10 cellular contexts compared by ENCODE assay signal in the genomic region with DNA sequence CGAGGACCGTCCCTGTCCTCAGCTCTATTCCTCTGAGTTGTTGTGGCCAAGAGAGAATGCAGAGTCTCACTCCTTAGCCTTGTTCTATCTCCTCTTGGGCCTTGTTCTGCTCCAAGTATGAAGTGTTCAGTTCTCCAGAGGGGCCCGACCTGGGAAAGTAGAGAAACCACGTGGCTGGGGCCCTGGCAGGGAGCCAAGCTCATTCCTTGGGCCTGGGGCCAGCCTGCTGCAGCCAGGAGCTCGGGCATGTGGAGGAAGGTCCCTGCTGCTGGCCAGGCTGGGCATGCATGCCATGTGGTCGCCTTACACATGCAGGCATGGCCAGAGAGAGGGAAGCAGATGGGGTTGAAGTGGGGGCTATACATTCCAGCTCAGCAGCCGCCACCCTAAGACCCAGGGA.
DNase-seq lines count a peak whose midpoint lies in the region; TF ChIP-seq lines count a peak whose summit lies in the region.
"Had no signal": no experiment of that assay in that cellular context is flagged by ENCODE, and none has a peak within 500 bp of the region (broad histone marks: within the 10 kb centered on the region; RNA-seq: fewer than 3 reads in every experiment).

No MANE protein-coding gene starts in this region.

- no peaks in the 10 kb centered on the region for H3K27me3 ChIP-seq in adrenal gland

- TF ChIP-seq CTCF in adrenal gland (IDR thresholded peaks at IDR 0.05) = no peak

- POLR2A ChIA-PET in HEK293T (lab: Yijun Ruan, JAX) = interaction anchor here (0.8 kb wide), 1 partner anchor 10 kb away, joined by 3 read pairs; no protein-coding TSS in a partner anchor

- intact Hi-C loops in adrenal gland (cut with DNase I) = no loop called here
- intact Hi-C loops in cardiac septum (cut with DNase I) = no loop called here

- TF ChIP-seq POLR2A in adrenal gland (IDR thresholded peaks at IDR 0.05) = no peak

- H3K4me1 ChIP-seq in adrenal gland (replicated peaks in 1 of 2) = peaks cover 0 to 14% of the 10 kb centered on the region in 2 donors

- WGBS in adrenal gland, 4 donors = 50 to 52% (median 52%) methylated on average over 7 of the region's 7 CpGs

- H3K36me3 ChIP-seq in adrenal gland (replicated peaks in 1 of 2) = peaks cover 0 to 5% of the 10 kb centered on the region in 2 donors

- CTCF ChIA-PET in HEK293T (lab: Yijun Ruan, JAX) = no interaction called here

- H3K9me3 ChIP-seq in adrenal gland (replicated peaks in 1 of 3) = no peaks in the 10 kb centered on the region

- H3K4me3 ChIP-seq in adrenal gland = no peak overlapping the region

- DNase-seq in HEK293T (ENCODE audit: extremely low spot score) (peak; percentile 28), adrenal gland (peak; percentile 36 to 73 (median 55)), cardiac septum (ENCODE audit: low spot score) (peak; percentile 82), retina (peak; percentile 58), activated T-cell treated with anti-CD3 and anti-CD28 coated beads for 4 hours (no peak), HT-29 (ENCODE audit: low spot score) (no peak), NCI-H526 (lab: John Stamatoyannopoulos, UW) (no peak)
- no peak for DNase-seq in activated CD4-positive, alpha-beta T cell treated with anti-CD3 and anti-CD28 coated beads, Interleukin-2, amount 50 U/mL, for 4 hours
- DNase-seq: stimulated activated CD4-positive, alpha-beta T cell treated with anti-CD3 and anti-CD28 coated beads, Interleukin-1b, Interleukin-23, amount 100 ng/mL, for 48 hours; T-helper 17 cell had no signal

- no peak overlapping the region for H3K27ac ChIP-seq in adrenal gland

TF ChIP-seq in HEK293T, 16 proteins besides CTCF, POLR2A, EP300 and RAD21:
- TF ChIP-seq ZNF384 (IDR thresholded peaks at IDR 0.05) (no peak), SUZ12 (IDR thresholded peaks at IDR 0.05) (no peak), ARNT (IDR thresholded peaks at IDR 0.05) (no peak), L3MBTL2 (conservative IDR thresholded peaks at IDR 0.05) (no peak), ELF4 (IDR thresholded peaks at IDR 0.05) (no peak), CTBP1 (IDR thresholded peaks at IDR 0.05; ENCODE audit: borderline replicate concordance) (no peak), HDGF (IDR thresholded peaks at IDR 0.05; ENCODE audit: borderline replicate concordance) (no peak), TARDBP (IDR thresholded peaks at IDR 0.05) (no peak), SP1 (IDR thresholded peaks at IDR 0.05) (no peak), BHLHE40 (IDR thresholded peaks at IDR 0.05; ENCODE audit: borderline replicate concordance) (no peak), FOXM1 (IDR thresholded peaks at IDR 0.05; ENCODE audit: borderline replicate concordance) (no peak), FOXK2 (IDR thresholded peaks at IDR 0.05) (no peak)
- TF ChIP-seq, protein P1, sequence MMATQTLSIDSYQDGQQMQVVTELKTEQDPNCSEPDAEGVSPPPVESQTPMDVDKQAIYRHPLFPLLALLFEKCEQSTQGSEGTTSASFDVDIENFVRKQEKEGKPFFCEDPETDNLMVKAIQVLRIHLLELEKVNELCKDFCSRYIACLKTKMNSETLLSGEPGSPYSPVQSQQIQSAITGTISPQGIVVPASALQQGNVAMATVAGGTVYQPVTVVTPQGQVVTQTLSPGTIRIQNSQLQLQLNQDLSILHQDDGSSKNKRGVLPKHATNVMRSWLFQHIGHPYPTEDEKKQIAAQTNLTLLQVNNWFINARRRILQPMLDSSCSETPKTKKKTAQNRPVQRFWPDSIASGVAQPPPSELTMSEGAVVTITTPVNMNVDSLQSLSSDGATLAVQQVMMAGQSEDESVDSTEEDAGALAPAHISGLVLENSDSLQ (IDR thresholded peaks at IDR 0.05) = no peak
TF ChIP-seq in HEK293T: peak in this region for 0.

Comparison
In these comparisons a context has a peak if more than half of its experiments do, and no peak if none do; other contexts are left out.
1. DNase-seq: peak in HEK293T (single experiment), adrenal gland (7 of 7), cardiac septum (single experiment) and retina (single experiment); none in activated CD4-positive, alpha-beta T cell treated with anti-CD3 and anti-CD28 coated beads, Interleukin-2, amount 50 U/mL, for 4 hours (0 of 2), activated T-cell treated with anti-CD3 and anti-CD28 coated beads for 4 hours (single experiment), HT-29 (single experiment) and NCI-H526 (0 of 2).